Comparison of ENCODE assay signal across 16 cellular contexts in genomic region chr17:76188213-76189060, GRCh38. TPM values are rescaled to one million over a fixed set of nuclear protein-coding genes. Genes with fewer than 3 reads are reported as not detected.
DNase-seq lines count a peak whose midpoint lies in the region; ATAC-seq, FAIRE-seq and TF ChIP-seq lines count a peak whose summit lies in the region.
"Had no signal": no experiment of that assay in that cellular context is flagged by ENCODE, and none has a peak within 500 bp of the region (broad histone marks: within the 10 kb centered on the region; RNA-seq: fewer than 3 reads in every experiment).

No MANE protein-coding gene starts in this region.

- H3K9me3 ChIP-seq in A549: no peaks in the 10 kb centered on the region
- H3K9me3 ChIP-seq in DND-41 (ENCODE audit: insufficient read depth, low read length, severe bottlenecking): no peaks in the 10 kb centered on the region
- no peaks in the 10 kb centered on the region for H3K9me3 ChIP-seq in endodermal cell (ENCODE audit: control insufficient read depth, low read length)
- no peaks in the 10 kb centered on the region for H3K9me3 ChIP-seq in aorta (ENCODE audit: control insufficient read depth, low read length)
- no peaks in the 10 kb centered on the region for H3K9me3 ChIP-seq in smooth muscle cell (replicated peaks; ENCODE audit: low read depth)
- H3K9me3 ChIP-seq: esophagus squamous epithelium, thyroid gland had no signal

- no peak overlapping the region for H3K27ac ChIP-seq in A549
- H3K27ac ChIP-seq in DND-41 (ENCODE audit: low read length): 0 out of 2 replicates have a peak overlapping the region, but pooled peaks have one; percentile 11
- H3K27ac ChIP-seq in endodermal cell (ENCODE audit: low read depth, low read length): no peak overlapping the region
- H3K27ac ChIP-seq in aorta (ENCODE audit: low read depth in 1 of 2, low read length in 2 of 2): no peak overlapping the region
- no peak overlapping the region for H3K27ac ChIP-seq in smooth muscle cell (ENCODE audit: low read depth)
- H3K27ac ChIP-seq: esophagus squamous epithelium, thyroid gland had no signal

- H3K36me3 ChIP-seq in DND-41 (ENCODE audit: insufficient read depth, low read length) (no peaks in the 10 kb centered on the region), endodermal cell (ENCODE audit: control insufficient read depth, insufficient read depth, low read length) (no peaks in the 10 kb centered on the region), aorta (ENCODE audit: control insufficient read depth in 1 of 2, insufficient read depth in 2 of 2, low read length in 1 of 2) (no peaks in the 10 kb centered on the region), smooth muscle cell (ENCODE audit: low read depth) (no peaks in the 10 kb centered on the region)
- H3K36me3 ChIP-seq: esophagus squamous epithelium, thyroid gland had no signal

- no peaks in the 10 kb centered on the region for H4K20me1 ChIP-seq in DND-41 (ENCODE audit: insufficient read depth, low read length)
- no peaks in the 10 kb centered on the region for H4K20me1 ChIP-seq in smooth muscle cell (ENCODE audit: low read depth)

- H3K4me3 ChIP-seq in A549 (no peak overlapping the region), DND-41 (ENCODE audit: low read depth in 1 of 2, low read length in 2 of 2) (no peak overlapping the region), endodermal cell (ENCODE audit: low read length) (no peak overlapping the region), aorta (ENCODE audit: low read length in 2 of 2) (no peak overlapping the region), smooth muscle cell (no peak overlapping the region)
- H3K4me3 ChIP-seq: esophagus squamous epithelium, thyroid gland had no signal

- no peak for TF ChIP-seq EP300 in A549 (IDR thresholded peaks at IDR 0.05)

- TF ChIP-seq RAD21 in A549 (conservative IDR thresholded peaks at IDR 0.05 in 1 of 2, IDR thresholded peaks at IDR 0.05 in 1 of 2): no peak

- H3K4me3 Mint-ChIP-seq in T-cell (peak overlapping the region in 2 of 3 donors; percentile 22 to 75), endodermal cell (no peak overlapping the region)

- TF ChIP-seq CTCF in A549 (IDR thresholded peaks at IDR 0.05): no peak
- no peak for TF ChIP-seq CTCF in DND-41 (IDR thresholded peaks at IDR 0.05; ENCODE audit: borderline replicate concordance, extremely low read depth, low read length, poor library complexity, severe bottlenecking)
- TF ChIP-seq CTCF in endodermal cell (conservative IDR thresholded peaks at IDR 0.05): peak; percentile 46
- TF ChIP-seq CTCF in smooth muscle cell (IDR thresholded peaks at IDR 0.05; ENCODE audit: borderline replicate concordance, insufficient read depth, poor library complexity, severe bottlenecking): no peak

- H2AFZ ChIP-seq in DND-41 (ENCODE audit: low read depth, low read length): no peak overlapping the region
- no peak overlapping the region for H2AFZ ChIP-seq in smooth muscle cell (ENCODE audit: low read depth)

- no peaks in the 10 kb centered on the region for H3K27me3 ChIP-seq in DND-41 (ENCODE audit: insufficient read depth, low read length, poor library complexity)
- no peaks in the 10 kb centered on the region for H3K27me3 ChIP-seq in endodermal cell (ENCODE audit: control insufficient read depth, insufficient read depth, low read length, poor library complexity, severe bottlenecking)
- no peaks in the 10 kb centered on the region for H3K27me3 ChIP-seq in aorta (ENCODE audit: control insufficient read depth in 1 of 2, insufficient read depth in 2 of 2, low read length in 1 of 2)
- no peaks in the 10 kb centered on the region for H3K27me3 ChIP-seq in smooth muscle cell (ENCODE audit: low read depth)
- H3K27me3 ChIP-seq: thyroid gland had no signal

- H3K27me3 Mint-ChIP-seq in T-cell (no peaks in the 10 kb centered on the region), endodermal cell (ENCODE audit: insufficient read depth) (no peaks in the 10 kb centered on the region)

- DNase-seq in A549 (ENCODE audit: low read depth in 1 of 2, low spot score in 1 of 2): no peak
- no peak for DNase-seq in DND-41
- no peak for DNase-seq in T-cell
- DNase-seq in endodermal cell: no peak
- no peak for DNase-seq in aorta
- DNase-seq in smooth muscle cell (lab: John Stamatoyannopoulos, UW; ENCODE audit: unreplicated experiment): no peak
- DNase-seq in medulla oblongata (ENCODE audit: extremely low spot score): no peak
- DNase-seq: activated CD8-positive, alpha-beta memory T cell treated with anti-CD3 and anti-CD28 coated beads, Interleukin-2, amount 50 U/mL, for 4 hours; esophagus squamous epithelium had no signal

- H3K79me2 ChIP-seq in DND-41 (ENCODE audit: insufficient read depth, low read length) (no peaks in the 10 kb centered on the region), smooth muscle cell (ENCODE audit: low read depth) (no peaks in the 10 kb centered on the region)

- peak overlapping the region; percentile 94 to 97 for H3K27ac Mint-ChIP-seq in T-cell
- H3K27ac Mint-ChIP-seq in endodermal cell: no peak overlapping the region

- no peak for FAIRE-seq in A549 (lab: Jason Lieb, UNC)
- FAIRE-seq: astrocyte, TTC549 had no signal

- CTCF ChIA-PET in A549 (lab: Yijun Ruan, JAX) (interaction anchor here (1.0 to 16.1 kb wide), 7 partner anchors 8 to 91 kb away, joined by 3 to 206 read pairs (median 4); no protein-coding TSS in a partner anchor), T-cell (lab: Charles Lee) (interaction anchor here in 1 of 2 donors (0.6 to 1.6 kb wide), 3 partner anchors 9 to 67 kb away, joined by 3 to 6 read pairs (median 4); no protein-coding TSS in a partner anchor)

- H3K36me3 Mint-ChIP-seq in T-cell: peaks cover 20% of the 10 kb centered on the region
- no peaks in the 10 kb centered on the region for H3K36me3 Mint-ChIP-seq in endodermal cell (ENCODE audit: low read depth)

- no peak overlapping the region for H3K4me2 ChIP-seq in A549
- H3K4me2 ChIP-seq in DND-41 (ENCODE audit: insufficient read depth, low read length): no peak overlapping the region
- no peak overlapping the region for H3K4me2 ChIP-seq in smooth muscle cell

- no peaks in the 10 kb centered on the region for H3K9me3 Mint-ChIP-seq in T-cell
- H3K9me3 Mint-ChIP-seq in endodermal cell: no peaks in the 10 kb centered on the region

- H3F3A ChIP-seq in smooth muscle cell (ENCODE audit: low read depth): no peaks in the 10 kb centered on the region

- H3K4me1 ChIP-seq in A549 (no peaks in the 10 kb centered on the region), DND-41 (ENCODE audit: insufficient read depth, low read length) (peaks cover 55% of the 10 kb centered on the region), endodermal cell (ENCODE audit: control insufficient read depth, insufficient read depth, low read length) (no peaks in the 10 kb centered on the region), aorta (ENCODE audit: control insufficient read depth in 1 of 2, insufficient read depth in 2 of 2, low read length in 2 of 2) (no peaks in the 10 kb centered on the region), smooth muscle cell (ENCODE audit: low read depth) (no peaks in the 10 kb centered on the region)
- H3K4me1 ChIP-seq: esophagus squamous epithelium had no signal

- H3K9ac ChIP-seq in DND-41 (ENCODE audit: low read depth, low read length) (no peak overlapping the region), endodermal cell (ENCODE audit: extremely low read depth, low read length, poor library complexity, severe bottlenecking) (no peak overlapping the region), smooth muscle cell (ENCODE audit: low read depth) (no peak overlapping the region)

- no peak for TF ChIP-seq POLR2A in A549 (IDR thresholded peaks at IDR 0.05; ENCODE audit: low read length)

- POLR2A ChIA-PET in A549 (lab: Yijun Ruan, JAX) (no interaction called here), T-cell (lab: Charles Lee) (interaction anchor here in 1 of 2 donors (0.5 to 1.1 kb wide), 2 partner anchors 9 to 27 kb away, joined by 5 read pairs; no protein-coding TSS in a partner anchor)

- ATAC-seq in A549: peak; percentile 40 to 68; a peak in 3 of 6 replicates
- no peak for ATAC-seq in DND-41 (ENCODE audit: insufficient read depth, low read depth)
- no peak for ATAC-seq in T-cell (replicated peaks in 1 of 4)
- no peak for ATAC-seq in aorta (ENCODE audit: low FRiP score)
- no peak for ATAC-seq in GM19395 (IDR thresholded peaks at IDR 0.05; ENCODE audit: unreplicated experiment)

- intact Hi-C loops in aorta (cut with DNase I): no loop called here

- WGBS in A549 (ENCODE audit: missing lambda C conversion rate): 64% methylated on average over 4 of the region's 4 CpGs
- 85 to 94% methylated on average over 4 of the region's 4 CpGs for WGBS in endodermal cell (ENCODE audit: insufficient coverage in 1 of 2, insufficient read length in 1 of 2), 2 experiments
- whole genome bisulfite sequencing in aorta, 2 donors: 75 to 77% methylated on average over 4 of the region's 4 CpGs
- 81% methylated on average over 4 of the region's 4 CpGs for WGBS in smooth muscle cell (ENCODE audit: low lambda C conversion rate)

- H3K4me1 Mint-ChIP-seq in T-cell: peaks cover 60 to 74% (median 71%) of the 10 kb centered on the region in 3 donors
- peaks cover 9% of the 10 kb centered on the region for H3K4me1 Mint-ChIP-seq in endodermal cell

TF ChIP-seq in A549, 52 proteins besides CTCF, POLR2A, EP300 and RAD21 (continues in another document):
- TF ChIP-seq SMC3 (IDR thresholded peaks at IDR 0.05) (no peak), HOXB13 (CRISPR knock-in tag; IDR thresholded peaks at IDR 0.05; ENCODE audit: low read depth) (no peak)

RNA-seq across cellular contexts. Expression of gene FOXJ1, which starts 47.4 kb away (rescaled TPM):
- polyA plus RNA-seq in A549 (2011; rRNA removed) (0.09 TPM in 2 replicates), A549 (2017; fragmentation: RNase III; extraction: RNeasy Plus Mini Kit Qiagen cat#74134 plus additional on column Dnase treatment) (0.21 to 0.50 TPM (median 0.40 TPM) in 3 replicates), aorta (not detected), smooth muscle cell (not detected in 2 replicates)
- 0.59 and 0.71 TPM in 2 replicates for polyA plus RNA-seq in A549 (2012; cell fraction: cytosol; rRNA removed)
- polyA plus RNA-seq in A549 (2012; cell fraction: nucleus; rRNA removed): 1.3 and 2.8 TPM in 2 replicates
- polyA minus RNA-seq in A549 (2011; rRNA and poly(A)+ RNA removed): 0.10 TPM in 1 of 2 replicates, not detected in the other
- total RNA-seq in T-cell (1 to 10 TPM in 4 of 5 donors, under 1 TPM in 1; 0.99 to 3.0 (median 1.7) TPM), endodermal cell (10 to 100 TPM; 17.8 to 23.6 TPM), aorta (not detected), smooth muscle cell (not detected in 2 replicates)
- 12.3 TPM for polyA plus RNA-seq in endodermal cell (2013, experiment 1 of 2)
- polyA plus RNA-seq in endodermal cell (2013, experiment 2 of 2): 12.8 TPM
- total RNA-seq: Daoy, myocyte, pulmonary artery endothelial cell had no signal

RNA-seq across cellular contexts. Expression of gene RNF157, which starts 51.9 kb away (rescaled TPM):
- polyA plus RNA-seq in A549 (2011; rRNA removed): 7.2 and 8.2 TPM in 2 replicates
- 5.1 and 6.1 TPM in 2 replicates for polyA plus RNA-seq in A549 (2012; cell fraction: cytosol; rRNA removed)
- 5.8 and 6.8 TPM in 2 replicates for polyA plus RNA-seq in A549 (2012; cell fraction: nucleus; rRNA removed)
- 6.6 to 8.5 TPM (median 8.1 TPM) in 3 replicates for polyA plus RNA-seq in A549 (2017; fragmentation: RNase III; extraction: RNeasy Plus Mini Kit Qiagen cat#74134 plus additional on column Dnase treatment)
- 8.3 and 16.6 TPM in 2 replicates for polyA minus RNA-seq in A549 (2011; rRNA and poly(A)+ RNA removed)
- 10 to 100 TPM; 50.7 to 66.5 (median 61.9) TPM for total RNA-seq in T-cell
- 10 to 100 TPM in 1 of 2 donors, 1 to 10 TPM in 1; 9.6 to 11.2 TPM for total RNA-seq in endodermal cell
- polyA plus RNA-seq in endodermal cell (2013, experiment 1 of 2): 18.5 TPM
- 17.5 TPM for polyA plus RNA-seq in endodermal cell (2013, experiment 2 of 2)
- 1 to 10 TPM; 1.7 to 2.0 TPM for total RNA-seq in aorta
- 1 to 10 TPM in 1 of 2 donors, under 1 TPM in 1; 0.36 to 3.8 TPM for polyA plus RNA-seq in aorta
- 0.09 and 1.2 TPM in 2 replicates for total RNA-seq in smooth muscle cell
- 0.63 and 1.6 TPM in 2 replicates for polyA plus RNA-seq in smooth muscle cell

Comparison
In these comparisons a context has a peak if more than half of its experiments do, and no peak if none do; other contexts are left out.
1. ATAC-seq: peak in A549 (2 of 2); none in DND-41 (single experiment), T-cell (0 of 4), aorta (single experiment) and GM19395 (single experiment).
2. RNA of gene FOXJ1, which starts 47.4 kb away (total RNA-seq): 17.8 to 23.6 TPM in endodermal cell; 0.99 to 3.0 TPM in T-cell, not detected in aorta and not detected in smooth muscle cell; every median in the first group is over 4 times any median in the second.
3. RNA of gene RNF157, which starts 51.9 kb away (total RNA-seq): 50.7 to 66.5 TPM in T-cell; 9.6 to 11.2 TPM in endodermal cell, 1.7 to 2.0 TPM in aorta and 0.09 to 1.2 TPM in smooth muscle cell; every median in the first group is over 4 times any median in the second.